In genomic region chr11:66347425-66348276, GRCh38 we compare ENCODE assay signal across 8 cellular contexts.
DNase-seq lines count a peak whose midpoint lies in the region; ATAC-seq and TF ChIP-seq lines count a peak whose summit lies in the region.

B4GAT1 (minus strand) TSS chr11:66347629; CDS start chr11:66347545, 84 bp downstream.

- H3K4me3 ChIP-seq in choroid plexus epithelial cell (ENCODE audit: low read depth, low read length), result peak within 1 kb of the TSS; percentile 87

- DNase-seq in GM04504 (ENCODE audit: low read depth), result peak; percentile 78
- peak; percentile 76 to 82 for DNase-seq in NCI-H446 (lab: John Stamatoyannopoulos, UW)
- peak; percentile 93 for DNase-seq in activated CD4-positive, alpha-beta T cell treated with anti-CD3 and anti-CD28 coated beads for 48 hours
- DNase-seq in choroid plexus epithelial cell (ENCODE audit: low read depth), result peak; percentile 94
- DNase-seq in kidney tubule cell (ENCODE audit: low spot score), result peak; percentile 96
- DNase-seq in stimulated activated CD4-positive, alpha-beta T cell treated with anti-CD3 and anti-CD28 coated beads, Interleukin-15, amount 100 ng/mL, for 24 hours, result peak; percentile 91

- ATAC-seq in HG03045 (IDR thresholded peaks at IDR 0.05; ENCODE audit: unreplicated experiment) (peak; percentile 39), HG02981 (IDR thresholded peaks at IDR 0.05; ENCODE audit: unreplicated experiment) (no peak)

- TF ChIP-seq CTCF in choroid plexus epithelial cell (conservative IDR thresholded peaks at IDR 0.05; ENCODE audit: low read depth, low read length), result no peak
